ENCODE assay signal across 2 cellular contexts in the genomic region with DNA sequence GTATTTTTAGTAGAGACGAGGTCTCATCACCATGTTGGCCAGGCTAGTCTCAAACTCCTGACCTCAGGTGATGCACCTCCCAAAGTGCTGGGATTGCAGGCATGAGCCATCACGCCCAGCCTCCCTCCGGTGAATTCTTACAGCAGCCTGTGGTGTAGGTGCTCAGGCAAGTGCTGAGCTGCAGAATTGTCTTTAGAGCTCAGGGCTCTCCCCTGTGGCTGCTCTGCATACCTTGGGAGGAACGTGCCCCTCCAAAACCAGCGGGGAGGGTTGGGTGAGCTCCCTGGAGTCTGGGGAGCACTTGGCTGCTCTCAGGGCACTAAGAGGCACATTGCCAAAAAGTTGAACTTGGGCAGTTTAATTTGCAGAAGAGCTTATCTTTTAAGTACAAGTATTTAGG.
TF ChIP-seq lines count a peak whose summit lies in the region.

No MANE protein-coding gene starts in this region.

TF ChIP-seq in GM23338, 12 proteins besides CTCF, POLR2A, EP300 and RAD21 (continues in another document):
- TF ChIP-seq POLR2AphosphoS5 (IDR thresholded peaks at IDR 0.05; ENCODE audit: low read depth) = no peak
- TF ChIP-seq CREB1 (CRISPR knock-in tag; IDR thresholded peaks at IDR 0.05; ENCODE audit: low read depth) = no peak
- TF ChIP-seq ZNF331 (CRISPR knock-in tag; IDR thresholded peaks at IDR 0.05; ENCODE audit: low read depth) = no peak
- TF ChIP-seq ETS1 (IDR thresholded peaks at IDR 0.05) = no peak
- no peak for TF ChIP-seq JUNB (IDR thresholded peaks at IDR 0.05; ENCODE audit: unreplicated experiment)
- TF ChIP-seq EZH2 (IDR thresholded peaks at IDR 0.05; ENCODE audit: low read depth, unreplicated experiment) = no peak
- TF ChIP-seq, protein P1, sequence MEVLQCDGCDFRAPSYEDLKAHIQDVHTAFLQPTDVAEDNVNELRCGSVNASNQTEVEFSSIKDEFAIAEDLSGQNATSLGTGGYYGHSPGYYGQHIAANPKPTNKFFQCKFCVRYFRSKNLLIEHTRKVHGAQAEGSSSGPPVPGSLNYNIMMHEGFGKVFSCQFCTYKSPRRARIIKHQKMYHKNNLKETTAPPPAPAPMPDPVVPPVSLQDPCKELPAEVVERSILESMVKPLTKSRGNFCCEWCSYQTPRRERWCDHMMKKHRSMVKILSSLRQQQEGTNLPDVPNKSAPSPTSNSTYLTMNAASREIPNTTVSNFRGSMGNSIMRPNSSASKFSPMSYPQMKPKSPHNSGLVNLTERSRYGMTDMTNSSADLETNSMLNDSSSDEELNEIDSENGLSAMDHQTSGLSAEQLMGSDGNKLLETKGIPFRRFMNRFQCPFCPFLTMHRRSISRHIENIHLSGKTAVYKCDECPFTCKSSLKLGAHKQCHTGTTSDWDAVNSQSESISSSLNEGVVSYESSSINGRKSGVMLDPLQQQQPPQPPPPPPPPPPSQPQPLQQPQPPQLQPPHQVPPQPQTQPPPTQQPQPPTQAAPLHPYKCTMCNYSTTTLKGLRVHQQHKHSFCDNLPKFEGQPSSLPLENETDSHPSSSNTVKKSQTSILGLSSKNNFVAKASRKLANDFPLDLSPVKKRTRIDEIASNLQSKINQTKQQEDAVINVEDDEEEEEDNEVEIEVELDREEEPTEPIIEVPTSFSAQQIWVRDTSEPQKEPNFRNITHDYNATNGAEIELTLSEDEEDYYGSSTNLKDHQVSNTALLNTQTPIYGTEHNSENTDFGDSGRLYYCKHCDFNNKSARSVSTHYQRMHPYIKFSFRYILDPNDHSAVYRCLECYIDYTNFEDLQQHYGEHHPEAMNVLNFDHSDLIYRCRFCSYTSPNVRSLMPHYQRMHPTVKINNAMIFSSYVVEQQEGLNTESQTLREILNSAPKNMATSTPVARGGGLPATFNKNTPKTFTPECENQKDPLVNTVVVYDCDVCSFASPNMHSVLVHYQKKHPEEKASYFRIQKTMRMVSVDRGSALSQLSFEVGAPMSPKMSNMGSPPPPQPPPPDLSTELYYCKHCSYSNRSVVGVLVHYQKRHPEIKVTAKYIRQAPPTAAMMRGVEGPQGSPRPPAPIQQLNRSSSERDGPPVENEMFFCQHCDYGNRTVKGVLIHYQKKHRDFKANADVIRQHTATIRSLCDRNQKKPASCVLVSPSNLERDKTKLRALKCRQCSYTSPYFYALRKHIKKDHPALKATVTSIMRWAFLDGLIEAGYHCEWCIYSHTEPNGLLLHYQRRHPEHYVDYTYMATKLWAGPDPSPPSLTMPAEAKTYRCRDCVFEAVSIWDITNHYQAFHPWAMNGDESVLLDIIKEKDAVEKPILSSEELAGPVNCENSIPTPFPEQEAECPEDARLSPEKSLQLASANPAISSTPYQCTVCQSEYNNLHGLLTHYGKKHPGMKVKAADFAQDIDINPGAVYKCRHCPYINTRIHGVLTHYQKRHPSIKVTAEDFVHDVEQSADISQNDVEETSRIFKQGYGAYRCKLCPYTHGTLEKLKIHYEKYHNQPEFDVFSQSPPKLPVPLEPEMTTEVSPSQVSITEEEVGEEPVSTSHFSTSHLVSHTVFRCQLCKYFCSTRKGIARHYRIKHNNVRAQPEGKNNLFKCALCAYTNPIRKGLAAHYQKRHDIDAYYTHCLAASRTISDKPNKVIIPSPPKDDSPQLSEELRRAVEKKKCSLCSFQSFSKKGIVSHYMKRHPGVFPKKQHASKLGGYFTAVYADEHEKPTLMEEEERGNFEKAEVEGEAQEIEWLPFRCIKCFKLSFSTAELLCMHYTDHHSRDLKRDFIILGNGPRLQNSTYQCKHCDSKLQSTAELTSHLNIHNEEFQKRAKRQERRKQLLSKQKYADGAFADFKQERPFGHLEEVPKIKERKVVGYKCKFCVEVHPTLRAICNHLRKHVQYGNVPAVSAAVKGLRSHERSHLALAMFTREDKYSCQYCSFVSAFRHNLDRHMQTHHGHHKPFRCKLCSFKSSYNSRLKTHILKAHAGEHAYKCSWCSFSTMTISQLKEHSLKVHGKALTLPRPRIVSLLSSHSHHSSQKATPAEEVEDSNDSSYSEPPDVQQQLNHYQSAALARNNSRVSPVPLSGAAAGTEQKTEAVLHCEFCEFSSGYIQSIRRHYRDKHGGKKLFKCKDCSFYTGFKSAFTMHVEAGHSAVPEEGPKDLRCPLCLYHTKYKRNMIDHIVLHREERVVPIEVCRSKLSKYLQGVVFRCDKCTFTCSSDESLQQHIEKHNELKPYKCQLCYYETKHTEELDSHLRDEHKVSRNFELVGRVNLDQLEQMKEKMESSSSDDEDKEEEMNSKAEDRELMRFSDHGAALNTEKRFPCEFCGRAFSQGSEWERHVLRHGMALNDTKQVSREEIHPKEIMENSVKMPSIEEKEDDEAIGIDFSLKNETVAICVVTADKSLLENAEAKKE (CRISPR knock-in tag; IDR thresholded peaks at IDR 0.05) = no peak
- TF ChIP-seq EZH2phosphoT487 (IDR thresholded peaks at IDR 0.05; ENCODE audit: unreplicated experiment) = no peak
- TF ChIP-seq NANOG (IDR thresholded peaks at IDR 0.05; ENCODE audit: borderline replicate concordance) = no peak
- TF ChIP-seq STAT1 (IDR thresholded peaks at IDR 0.05; ENCODE audit: unreplicated experiment) = no peak

TF ChIP-seq in IMR-90, 13 proteins besides CTCF, POLR2A, EP300 and RAD21:
- TF ChIP-seq RFX5 (IDR thresholded peaks at IDR 0.05; ENCODE audit: low read depth, low read length) (no peak), ELK1 (IDR thresholded peaks at IDR 0.05; ENCODE audit: borderline replicate concordance, low read depth, low read length) (no peak), CEBPB (IDR thresholded peaks at IDR 0.05; ENCODE audit: low read depth, low read length) (no peak), FOS (IDR thresholded peaks at IDR 0.05; ENCODE audit: low read depth, low read length) (no peak), MAFK (IDR thresholded peaks at IDR 0.05; ENCODE audit: low read depth, low read length) (no peak), MAZ (IDR thresholded peaks at IDR 0.05; ENCODE audit: borderline replicate concordance, low read depth, low read length) (no peak), SMC3 (IDR thresholded peaks at IDR 0.05; ENCODE audit: low read depth, low read length) (no peak), NFE2L2 (IDR thresholded peaks at IDR 0.05; ENCODE audit: low read depth, low read length) (no peak), BHLHE40 (IDR thresholded peaks at IDR 0.05; ENCODE audit: low read depth, low read length) (no peak), RCOR1 (IDR thresholded peaks at IDR 0.05; ENCODE audit: insufficient replicate concordance, low read length) (no peak), MXI1 (IDR thresholded peaks at IDR 0.05; ENCODE audit: borderline replicate concordance, low read depth, low read length) (no peak), CHD1 (IDR thresholded peaks at IDR 0.05; ENCODE audit: low read depth, low read length) (no peak)
- TF ChIP-seq, protein P2, sequence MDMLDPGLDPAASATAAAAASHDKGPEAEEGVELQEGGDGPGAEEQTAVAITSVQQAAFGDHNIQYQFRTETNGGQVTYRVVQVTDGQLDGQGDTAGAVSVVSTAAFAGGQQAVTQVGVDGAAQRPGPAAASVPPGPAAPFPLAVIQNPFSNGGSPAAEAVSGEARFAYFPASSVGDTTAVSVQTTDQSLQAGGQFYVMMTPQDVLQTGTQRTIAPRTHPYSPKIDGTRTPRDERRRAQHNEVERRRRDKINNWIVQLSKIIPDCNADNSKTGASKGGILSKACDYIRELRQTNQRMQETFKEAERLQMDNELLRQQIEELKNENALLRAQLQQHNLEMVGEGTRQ (IDR thresholded peaks at IDR 0.05; ENCODE audit: low read depth, low read length) = no peak
TF ChIP-seq in IMR-90: peak in this region for 0.
